In genomic region chr10:51238987-51239386, GRCh38 we compare ENCODE assay signal across 21 cellular contexts.
"Had no signal": no experiment of that assay in that cellular context is flagged by ENCODE, and none has a peak within 500 bp of the region (broad histone marks: within the 10 kb centered on the region; RNA-seq: fewer than 3 reads in every experiment).

No MANE protein-coding gene starts in this region.

- FAIRE-seq: islet of Langerhans had no signal

- H3K27me3 ChIP-seq: hepatocyte, neural progenitor cell, spleen, testis, vagina had no signal

- H3K9me3 ChIP-seq: mucosa of descending colon, spleen, testis, vagina had no signal

- H3K4me1 ChIP-seq: spleen, testis, vagina had no signal

- H3K27ac ChIP-seq: hepatocyte, neural progenitor cell, parathyroid adenoma, skin epidermis, spleen, testis, vagina had no signal

- ATAC-seq: effector memory CD8-positive, alpha-beta T cell; mucosa of descending colon; natural killer cell treated with Interleukin-12 subunit alpha and Interleukin-12 subunit beta and Interleukin-15 and Interleukin-18, amount 100 ng/mL, for 72 hours; stimulated activated memory B cell treated with anti-CD40 and anti-IgM and Interleukin-4, amounts not matched to agents 10 μg/mL and 1 μg/mL and 100 μg/mL, for 72 hours; stimulated activated naive CD8-positive, alpha-beta T cell treated with anti-CD3 and anti-CD28 coated beads, Interleukin-15, Interleukin-2, amounts not matched to agents 100 U/mL and 50 U/mL, for 24 hours had no signal

- DNase-seq: cerebellar nuclear complex; cortex of kidney; effector memory CD8-positive, alpha-beta T cell; kidney glomerular epithelial cell; mesenchymal stem cell; mucosa of descending colon; naive B cell; spleen; stimulated activated CD4-positive, alpha-beta T cell treated with anti-CD3 and anti-CD28 coated beads, Interleukin-4, amount 100 ng/mL, for 4 hours; stimulated activated naive CD8-positive, alpha-beta T cell treated with anti-CD3 and anti-CD28 coated beads, Interleukin-15, Interleukin-2, amounts not matched to agents 100 U/mL and 50 U/mL, for 24 hours; substantia nigra; testis; trophoblast cell had no signal

- H3K4me3 ChIP-seq: hepatocyte, mucosa of descending colon, neural progenitor cell, skin epidermis, spleen, testis, vagina had no signal

- H3K36me3 ChIP-seq: spleen, vagina had no signal
